Comparison of ENCODE assay signal across 1 cellular context in the genomic region with DNA sequence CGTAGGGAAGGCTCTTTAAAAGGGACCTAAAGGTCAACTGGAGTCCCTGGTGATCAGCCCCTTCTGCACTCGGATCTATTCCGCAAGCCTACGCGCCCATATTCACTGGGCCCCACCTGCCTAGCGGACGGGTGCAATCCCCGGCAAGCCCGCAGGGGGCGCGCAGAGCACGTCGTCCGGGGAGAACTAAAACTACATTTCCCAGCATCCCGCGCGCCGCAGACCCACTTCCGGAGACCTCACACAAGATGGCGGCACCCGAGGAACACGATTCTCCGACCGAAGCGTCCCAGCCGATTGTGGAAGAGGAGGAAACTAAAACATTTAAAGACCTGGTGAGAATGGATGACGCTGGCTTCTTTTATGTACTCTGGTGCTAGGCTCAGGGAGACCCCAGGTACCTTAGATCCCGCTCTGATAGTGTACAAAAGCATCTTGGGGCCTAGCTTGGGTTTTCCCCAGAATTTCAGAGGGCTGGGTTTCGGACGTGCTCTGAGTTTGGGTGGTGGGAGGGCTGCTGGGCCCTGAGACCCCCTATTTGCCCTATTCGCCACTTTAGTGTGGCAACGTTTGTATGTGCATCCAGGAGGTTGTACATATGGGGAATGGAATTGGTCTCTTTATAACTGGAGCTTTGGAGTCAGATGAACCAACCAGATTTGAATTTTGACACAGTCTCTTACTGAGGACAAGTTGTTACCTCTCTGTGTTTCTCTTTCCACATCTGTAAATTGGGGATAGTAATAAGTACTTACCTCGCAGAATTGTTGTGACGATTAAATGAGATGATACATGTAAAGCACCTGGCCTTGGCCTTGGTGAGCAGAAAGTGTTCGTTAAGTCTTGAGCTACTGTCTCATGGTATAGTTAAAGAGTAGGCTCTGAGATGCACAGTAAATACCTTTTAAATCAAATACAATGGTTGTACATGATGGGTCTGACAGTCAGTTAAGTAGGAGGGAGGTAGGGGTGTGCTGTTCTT.
A peak's percentile ranks its signal among the peaks of the same experiment; 100 is the strongest.
TF ChIP-seq lines count a peak whose summit lies in the region.

A gene (plus strand): TSS at position 227 of the 982 bp plus-strand sequence. CDS start 22 bp downstream, at position 249.

TF ChIP-seq in IMR-90, 13 proteins besides CTCF, POLR2A, EP300 and RAD21 (continued from another document):
- peak; percentile 47; the same call in 1 of the 2 replicates for TF ChIP-seq CEBPB (IDR thresholded peaks at IDR 0.05; ENCODE audit: low read depth, low read length)
- TF ChIP-seq BHLHE40 (IDR thresholded peaks at IDR 0.05; ENCODE audit: low read depth, low read length), result no peak
- peak; percentile 40; the same call in 1 of the 2 replicates for TF ChIP-seq MAZ (IDR thresholded peaks at IDR 0.05; ENCODE audit: borderline replicate concordance, low read depth, low read length)
- TF ChIP-seq MXI1 (IDR thresholded peaks at IDR 0.05; ENCODE audit: borderline replicate concordance, low read depth, low read length), result peak; percentile 76
- TF ChIP-seq MAFK (IDR thresholded peaks at IDR 0.05; ENCODE audit: low read depth, low read length), result no peak
- TF ChIP-seq RCOR1 (IDR thresholded peaks at IDR 0.05; ENCODE audit: insufficient replicate concordance, low read length), result no peak
- no peak for TF ChIP-seq RFX5 (IDR thresholded peaks at IDR 0.05; ENCODE audit: low read depth, low read length)
- TF ChIP-seq NFE2L2 (IDR thresholded peaks at IDR 0.05; ENCODE audit: low read depth, low read length), result no peak
- TF ChIP-seq, protein P1, sequence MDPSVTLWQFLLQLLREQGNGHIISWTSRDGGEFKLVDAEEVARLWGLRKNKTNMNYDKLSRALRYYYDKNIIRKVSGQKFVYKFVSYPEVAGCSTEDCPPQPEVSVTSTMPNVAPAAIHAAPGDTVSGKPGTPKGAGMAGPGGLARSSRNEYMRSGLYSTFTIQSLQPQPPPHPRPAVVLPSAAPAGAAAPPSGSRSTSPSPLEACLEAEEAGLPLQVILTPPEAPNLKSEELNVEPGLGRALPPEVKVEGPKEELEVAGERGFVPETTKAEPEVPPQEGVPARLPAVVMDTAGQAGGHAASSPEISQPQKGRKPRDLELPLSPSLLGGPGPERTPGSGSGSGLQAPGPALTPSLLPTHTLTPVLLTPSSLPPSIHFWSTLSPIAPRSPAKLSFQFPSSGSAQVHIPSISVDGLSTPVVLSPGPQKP (IDR thresholded peaks at IDR 0.05; ENCODE audit: borderline replicate concordance, low read depth, low read length), result peak; percentile 55; the same call in 1 of the 2 replicates
TF ChIP-seq in IMR-90: peak in this region for 5.
